8 cellular contexts compared by ENCODE assay signal in genomic region chr1:91404151-91405012, GRCh38. TPM values are rescaled to one million over a fixed set of nuclear protein-coding genes. Genes with fewer than 3 reads are reported as not detected.
DNase-seq lines count a peak whose midpoint lies in the region; ATAC-seq and TF ChIP-seq lines count a peak whose summit lies in the region.

Gene HFM1 (minus strand): TSS chr1:91404837. CDS start chr1:91401082, 3,755 bp downstream.

- no peak within 1 kb of the TSS for H2AFZ ChIP-seq in H9 (ENCODE audit: low read length)

- H2BK20ac ChIP-seq in H9 (ENCODE audit: low read depth, low read length, poor library complexity, severe bottlenecking) = no peak within 1 kb of the TSS

- H3K79me1 ChIP-seq in H9 (ENCODE audit: insufficient read depth, low read depth, low read length, poor library complexity, severe bottlenecking) = no peaks in the 10 kb centered on the region

- H3K9me3 ChIP-seq in H9 (ENCODE audit: control insufficient read depth, low read depth, low read length) (no peaks in the 10 kb centered on the region), body of pancreas (no peaks in the 10 kb centered on the region), iPS-20b (ENCODE audit: insufficient read depth, low read depth, low read length) (no peaks in the 10 kb centered on the region), skeletal muscle tissue (ENCODE audit: control insufficient read depth in 3 of 3, low read length in 3 of 3) (no peaks in the 10 kb centered on the region)

- POLR2A ChIA-PET in GM10248 (lab: Yijun Ruan, JAX) = no interaction called here

- H3K36me3 ChIP-seq in body of pancreas (replicated peaks in 1 of 2; ENCODE audit: insufficient read depth in 1 of 2, low read depth in 2 of 2) (no peaks in the 10 kb centered on the region), iPS-20b (ENCODE audit: insufficient read depth, low read depth, low read length) (no peaks in the 10 kb centered on the region), skeletal muscle tissue (ENCODE audit: control insufficient read depth in 3 of 3, insufficient read depth in 3 of 3, low read length in 3 of 3) (no peaks in the 10 kb centered on the region)

- no peak within 1 kb of the TSS for H2BK120ac ChIP-seq in H9 (ENCODE audit: low read depth, low read length, poor library complexity, severe bottlenecking)

- peak within 1 kb of the TSS; percentile 82; the same call in 1 of the 2 replicates for H3K14ac ChIP-seq in H9 (ENCODE audit: insufficient read depth, low read length)

- H2AK5ac ChIP-seq in H9 (ENCODE audit: insufficient read length, low read length) = no peak within 1 kb of the TSS

- H3K27ac ChIP-seq in H9 (ENCODE audit: insufficient read length, low read depth, low read length) = no peak within 1 kb of the TSS
- peak within 1 kb of the TSS; percentile 47 to 78 (median 74) for H3K27ac ChIP-seq in body of pancreas
- H3K27ac ChIP-seq in iPS-20b (ENCODE audit: low read length) = no peak within 1 kb of the TSS
- H3K27ac ChIP-seq in skeletal muscle tissue (ENCODE audit: low read depth, low read length) = peak within 1 kb of the TSS; percentile 89

- H3K4me3 Mint-ChIP-seq in H9 = peak within 1 kb of the TSS; percentile 83 to 90

- H4K8ac ChIP-seq in H9 (replicated peaks; ENCODE audit: insufficient read length, low read depth, low read length) = no peak within 1 kb of the TSS

- H4K5ac ChIP-seq in H9 (ENCODE audit: insufficient read length, low read depth, low read length) = no peak within 1 kb of the TSS

- H3K4me1 ChIP-seq in H9 (ENCODE audit: insufficient read depth, low read length) = no peaks in the 10 kb centered on the region; the same call in 1 of the 2 replicates
- H3K4me1 ChIP-seq in body of pancreas = peaks cover 6% of the 10 kb centered on the region
- H3K4me1 ChIP-seq in iPS-20b (ENCODE audit: insufficient read depth, low read length) = peaks cover 5% of the 10 kb centered on the region
- no peaks in the 10 kb centered on the region for H3K4me1 ChIP-seq in skeletal muscle tissue (ENCODE audit: control insufficient read depth in 3 of 3, insufficient read depth in 3 of 3, low read length in 3 of 3)

- intact Hi-C loops in body of pancreas (cut with DNase I) = no loop called here

- no peaks in the 10 kb centered on the region for H4K20me1 ChIP-seq in H9 (ENCODE audit: control insufficient read depth, insufficient read depth, insufficient read length)

- WGBS in H9 (ENCODE audit: extremely low coverage, insufficient read length, low lambda C conversion rate) = no CpG with 5 or more reads among the region's 69 CpGs
- 1 to 2% methylated on average over 25 to 67 of the region's 69 CpGs for WGBS in body of pancreas, 2 donors

- peaks cover 5 to 14% of the 10 kb centered on the region in 2 experiments for H3K4me1 Mint-ChIP-seq in H9

- peak; percentile 57 to 64 (median 63) for TF ChIP-seq POLR2A in body of pancreas (IDR thresholded peaks at IDR 0.05)

- no peak within 1 kb of the TSS for H2BK12ac ChIP-seq in H9 (ENCODE audit: insufficient read length, low read depth, low read length)

- no peaks in the 10 kb centered on the region for H3K36me3 Mint-ChIP-seq in H9 (ENCODE audit: insufficient read depth in 1 of 3, low read depth in 3 of 3)

- H3K23me2 ChIP-seq in H9 (ENCODE audit: insufficient read length, low read depth, low read length, poor library complexity, severe bottlenecking) = no peaks in the 10 kb centered on the region

- no peak within 1 kb of the TSS for H3K4ac ChIP-seq in H9 (ENCODE audit: low read depth, low read length)

- TF ChIP-seq CTCF in GM10248 (IDR thresholded peaks at IDR 0.05; ENCODE audit: control extremely low read depth, extremely low read depth, low read depth, missing control alignments) = no peak
- TF ChIP-seq CTCF in H9 (conservative IDR thresholded peaks at IDR 0.05) = peak; percentile 27; the same call in 1 of the 3 replicates
- peak in 1 of 7 experiments; percentile 24 for TF ChIP-seq CTCF in body of pancreas (IDR thresholded peaks at IDR 0.05)

- no peaks in the 10 kb centered on the region for H3K79me2 ChIP-seq in H9 (ENCODE audit: insufficient read depth, low read length)

- no peak within 1 kb of the TSS for H3T11ph ChIP-seq in H9 (ENCODE audit: low read length)

- no peaks in the 10 kb centered on the region for H3K27me3 Mint-ChIP-seq in H9 (ENCODE audit: low read depth)

- H2BK5ac ChIP-seq in H9 (ENCODE audit: insufficient read length, low read length) = no peak within 1 kb of the TSS

- H3K9ac ChIP-seq in H9 (ENCODE audit: extremely low read depth, insufficient read length, low read length) (peak within 1 kb of the TSS; percentile 59), iPS-20b (ENCODE audit: low read depth, low read length) (peak within 1 kb of the TSS; percentile 86), skeletal muscle tissue (ENCODE audit: low read depth in 1 of 3, low read length in 3 of 3) (peak within 1 kb of the TSS; percentile 85 to 97 (median 89))

- H3K23ac ChIP-seq in H9 (ENCODE audit: insufficient read length, low read depth, low read length) = no peak within 1 kb of the TSS

- CTCF ChIA-PET in GM10248 (lab: Yijun Ruan, JAX) = interaction anchor here (1.3 kb wide), 1 partner anchor 238 kb away, joined by 5 read pairs; no protein-coding TSS in a partner anchor

- peak; percentile 77 for DNase-seq in GM10248 (ENCODE audit: extremely low spot score)
- DNase-seq in H9 = peak; percentile 93
- DNase-seq in LoVo (ENCODE audit: low spot score) = peak; percentile 82
- DNase-seq in SW480 (ENCODE audit: low spot score) = peak; percentile 56
- peak; percentile 68 to 86 (median 74) for DNase-seq in body of pancreas
- DNase-seq in T-helper 9 cell = no peak

- H3K9me3 Mint-ChIP-seq in H9 = no peaks in the 10 kb centered on the region

- H3K27me3 ChIP-seq in H9 (ENCODE audit: insufficient read depth, low read length) (no peaks in the 10 kb centered on the region), body of pancreas (no peaks in the 10 kb centered on the region), iPS-20b (ENCODE audit: insufficient read depth, low read length) (no peaks in the 10 kb centered on the region), skeletal muscle tissue (ENCODE audit: control insufficient read depth in 3 of 3, insufficient read depth in 3 of 3, low read length in 3 of 3) (no peaks in the 10 kb centered on the region)

- H3K4me2 ChIP-seq in H9 (ENCODE audit: insufficient read depth, insufficient read length, low read length) = peak within 1 kb of the TSS; percentile 29

- ATAC-seq in body of pancreas = peak; percentile 95

- no peak within 1 kb of the TSS for H3K56ac ChIP-seq in H9 (ENCODE audit: insufficient read length, low read depth, low read length)

- H4K91ac ChIP-seq in H9 (ENCODE audit: insufficient read length, low read depth, low read length) = no peak within 1 kb of the TSS

- H3K4me3 ChIP-seq in body of pancreas = peak within 1 kb of the TSS; percentile 55 to 69
- peak within 1 kb of the TSS; percentile 85 for H3K4me3 ChIP-seq in iPS-20b (ENCODE audit: low read length)
- H3K4me3 ChIP-seq in skeletal muscle tissue (ENCODE audit: low read length in 3 of 3) = peak within 1 kb of the TSS; percentile 75 to 81 (median 78)

- H3K27ac Mint-ChIP-seq in H9 = peak within 1 kb of the TSS; percentile 87 to 95 (median 88); a peak in 6 of 7 replicates

- no peak within 1 kb of the TSS for H3K18ac ChIP-seq in H9 (ENCODE audit: insufficient read length, low read depth, low read length)

- no peak within 1 kb of the TSS for H2BK15ac ChIP-seq in H9 (ENCODE audit: low read depth, low read length)

RNA-seq across cellular contexts. Expression of gene HFM1, which starts in this region (rescaled TPM):
- total RNA-seq in H9 (2021) (2.1 and 2.4 TPM in 2 replicates), body of pancreas (1 to 10 TPM in 1 of 2 donors, under 1 TPM in 1; 0.99 to 2.9 TPM), skeletal muscle tissue (16.2 TPM)

Comparison
In these comparisons a context has a peak if more than half of its experiments do, and no peak if none do; other contexts are left out.
1. H3K27ac ChIP-seq: peak in body of pancreas (4 of 4) and skeletal muscle tissue (single experiment); none in H9 (single experiment) and iPS-20b (single experiment).
2. Peak in every context shown above with its lines, with median percentiles within 50 percentile points of each other: H3K9ac ChIP-seq and H3K4me3 ChIP-seq.